ENCODE assay signal across 22 cellular contexts in the genomic region with DNA sequence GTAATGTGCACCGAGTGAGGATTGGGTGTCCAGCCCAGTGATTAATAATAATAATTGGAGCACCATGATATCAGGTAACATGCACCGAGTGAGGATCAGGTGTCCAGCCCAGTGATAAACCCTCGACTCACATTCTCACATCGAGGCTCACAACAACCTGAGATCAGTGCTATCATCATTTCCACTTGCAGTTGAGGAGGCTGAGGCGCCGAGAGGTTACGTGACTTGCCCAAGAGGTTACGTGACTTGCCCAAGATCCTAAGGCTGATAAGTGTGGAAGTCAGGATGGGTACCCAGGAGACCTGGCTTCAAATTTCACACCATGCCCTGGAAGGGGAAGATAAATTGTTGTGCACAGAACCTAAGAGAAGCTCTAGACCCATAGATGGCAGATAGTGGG.
"Had no signal": no experiment of that assay in that cellular context is flagged by ENCODE, and none has a peak within 500 bp of the region (broad histone marks: within the 10 kb centered on the region; RNA-seq: fewer than 3 reads in every experiment).

No MANE protein-coding gene starts in this region.

- H3K4me1 ChIP-seq: foreskin keratinocyte, left ventricle myocardium inferior, lower lobe of right lung, psoas muscle, spleen, transverse colon had no signal

- H3K36me3 Mint-ChIP-seq: immature natural killer cell; natural killer cell treated with Interleukin-12 subunit alpha and Interleukin-12 subunit beta and Interleukin-15 and Interleukin-18, amount 100 ng/mL, for 72 hours had no signal

- H3K4me1 Mint-ChIP-seq: immature natural killer cell had no signal

- H3K36me3 ChIP-seq: left ventricle myocardium inferior, lower lobe of right lung, spleen, stomach, thoracic aorta, transverse colon had no signal

- H3K27ac Mint-ChIP-seq: immature natural killer cell; natural killer cell treated with Interleukin-12 subunit alpha and Interleukin-12 subunit beta and Interleukin-15 and Interleukin-18, amount 100 ng/mL, for 72 hours had no signal

- H3K4me3 ChIP-seq: left ventricle myocardium inferior, lower lobe of right lung, psoas muscle, spleen, stomach, thoracic aorta, transverse colon had no signal

- ATAC-seq: foreskin keratinocyte; lower lobe of right lung; natural killer cell treated with Interleukin-12 subunit alpha and Interleukin-12 subunit beta and Interleukin-15 and Interleukin-18, amount 100 ng/mL, for 72 hours; psoas muscle; sciatic nerve had no signal

- H3K4me3 Mint-ChIP-seq: immature natural killer cell; natural killer cell treated with Interleukin-12 subunit alpha and Interleukin-12 subunit beta and Interleukin-15 and Interleukin-18, amount 100 ng/mL, for 72 hours had no signal

- H3K27me3 ChIP-seq: foreskin keratinocyte, spleen, stomach, transverse colon had no signal

- H3K9me3 ChIP-seq: left ventricle myocardium inferior, lower lobe of right lung, psoas muscle, spleen, stomach, thoracic aorta, transverse colon had no signal

- FAIRE-seq: colon, keratinocyte had no signal

- H3K27me3 Mint-ChIP-seq: natural killer cell treated with Interleukin-12 subunit alpha and Interleukin-12 subunit beta and Interleukin-15 and Interleukin-18, amount 100 ng/mL, for 72 hours had no signal

- H3K27ac ChIP-seq: foreskin keratinocyte, left ventricle myocardium inferior, lower lobe of right lung, psoas muscle, spleen, stomach, thoracic aorta, transverse colon had no signal

- DNase-seq: dermis blood vessel endothelial cell; foreskin keratinocyte; immature natural killer cell; left ventricle myocardium inferior; lower lobe of right lung; mesenchymal stem cell; midbrain; psoas muscle; retina; spleen; stimulated activated CD4-positive, alpha-beta T cell treated with anti-CD3 and anti-CD28 coated beads, Interleukin-15, amount 100 ng/mL, for 24 hours; stimulated activated CD4-positive, alpha-beta T cell treated with anti-CD3 and anti-CD28 coated beads, Interleukin-1b, Interleukin-23, amount 100 ng/mL, for 48 hours; stimulated activated CD4-positive, alpha-beta T cell treated with anti-CD3 and anti-CD28 coated beads, Interleukin-4, amount 100 ng/mL, for 24 hours; stimulated activated naive CD4-positive, alpha-beta T cell; stomach; substantia nigra; transverse colon had no signal
